20 cellular contexts compared by ENCODE assay signal in genomic region chr10:53091574-53091973, GRCh38.
"Had no signal": no experiment of that assay in that cellular context is flagged by ENCODE, and none has a peak within 500 bp of the region (broad histone marks: within the 10 kb centered on the region; RNA-seq: fewer than 3 reads in every experiment).

No MANE protein-coding gene starts in this region.

- H3K4me3 ChIP-seq: colonic mucosa, esophagus muscularis mucosa, gastroesophageal sphincter, heart left ventricle, hepatocyte, left lung, lower lobe of right lung had no signal

- H3K27me3 ChIP-seq: colonic mucosa, esophagus muscularis mucosa, foreskin keratinocyte, gastroesophageal sphincter, heart left ventricle, hepatocyte, left lung had no signal

- ATAC-seq: foreskin keratinocyte; gastroesophageal sphincter; heart left ventricle; left lung; left ventricle myocardium superior; lower lobe of right lung; naive thymus-derived CD4-positive, alpha-beta T cell had no signal

- H3K36me3 ChIP-seq: colonic mucosa, esophagus muscularis mucosa, gastroesophageal sphincter, heart left ventricle, left lung, lower lobe of right lung had no signal

- H3K4me2 ChIP-seq: hepatocyte had no signal

- H2AFZ ChIP-seq: hepatocyte had no signal

- H3K4me1 ChIP-seq: colonic mucosa, esophagus muscularis mucosa, foreskin keratinocyte, gastroesophageal sphincter, heart left ventricle, left lung, lower lobe of right lung had no signal

- H3K27ac ChIP-seq: colonic mucosa, esophagus muscularis mucosa, foreskin keratinocyte, gastroesophageal sphincter, heart left ventricle, hepatocyte, left lung, lower lobe of right lung had no signal

- H3K79me2 ChIP-seq: hepatocyte had no signal

- H3K9me3 ChIP-seq: colonic mucosa, esophagus muscularis mucosa, lower lobe of right lung had no signal

- FAIRE-seq: endothelial cell of umbilical vein, frontal cortex, kidney had no signal

- DNase-seq: colonic mucosa; cortex of kidney; effector CD8-positive, alpha-beta T cell; foreskin keratinocyte; heart left ventricle; hypothalamus; immature natural killer cell; islet precursor cell; kidney; kidney glomerular epithelial cell; left lung; left ventricle myocardium superior; lower lobe of right lung; mesenchymal stem cell; naive thymus-derived CD4-positive, alpha-beta T cell had no signal
